In the genomic region with DNA sequence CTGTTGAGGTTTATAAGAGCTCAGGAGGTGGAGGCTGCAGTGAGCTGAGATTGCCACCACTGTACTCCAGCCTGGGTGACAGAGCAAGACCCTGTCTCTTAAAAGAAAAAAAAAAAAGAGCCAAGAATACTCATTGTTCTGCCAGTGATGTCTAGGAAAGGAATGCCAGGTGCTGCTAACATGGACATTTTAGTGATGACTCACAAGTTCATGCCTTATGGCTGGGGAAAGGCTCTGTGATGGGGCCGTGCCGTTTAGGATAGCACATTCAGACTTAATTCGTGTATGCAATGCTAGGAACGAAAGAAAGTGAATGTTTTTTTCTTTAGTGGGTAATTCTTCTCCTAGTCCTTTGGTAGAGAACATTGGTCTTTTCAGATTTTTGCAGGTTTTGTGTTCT, we compare ENCODE assay signal across 1 cellular context.
TF ChIP-seq lines count a peak whose summit lies in the region.

No MANE protein-coding gene starts in this region.

TF ChIP-seq in HCT116, 20 proteins besides CTCF, POLR2A, EP300 and RAD21:
- TF ChIP-seq CEBPB (IDR thresholded peaks at IDR 0.05; ENCODE audit: low read depth) (no peak), JUND (IDR thresholded peaks at IDR 0.05) (peak; percentile 62), SP1 (IDR thresholded peaks at IDR 0.05; ENCODE audit: low read depth) (peak; percentile 31; the same call in 1 of the 2 replicates), FOSL1 (IDR thresholded peaks at IDR 0.05; ENCODE audit: low read depth) (peak; percentile 70), CBX3 (IDR thresholded peaks at IDR 0.05; ENCODE audit: low read depth) (peak; percentile 58)
- TF ChIP-seq, protein P1, sequence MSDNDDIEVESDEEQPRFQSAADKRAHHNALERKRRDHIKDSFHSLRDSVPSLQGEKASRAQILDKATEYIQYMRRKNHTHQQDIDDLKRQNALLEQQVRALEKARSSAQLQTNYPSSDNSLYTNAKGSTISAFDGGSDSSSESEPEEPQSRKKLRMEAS (IDR thresholded peaks at IDR 0.05), result peak; percentile 46; the same call in 1 of the 2 replicates
